20 cellular contexts compared by ENCODE assay signal in the genomic region with DNA sequence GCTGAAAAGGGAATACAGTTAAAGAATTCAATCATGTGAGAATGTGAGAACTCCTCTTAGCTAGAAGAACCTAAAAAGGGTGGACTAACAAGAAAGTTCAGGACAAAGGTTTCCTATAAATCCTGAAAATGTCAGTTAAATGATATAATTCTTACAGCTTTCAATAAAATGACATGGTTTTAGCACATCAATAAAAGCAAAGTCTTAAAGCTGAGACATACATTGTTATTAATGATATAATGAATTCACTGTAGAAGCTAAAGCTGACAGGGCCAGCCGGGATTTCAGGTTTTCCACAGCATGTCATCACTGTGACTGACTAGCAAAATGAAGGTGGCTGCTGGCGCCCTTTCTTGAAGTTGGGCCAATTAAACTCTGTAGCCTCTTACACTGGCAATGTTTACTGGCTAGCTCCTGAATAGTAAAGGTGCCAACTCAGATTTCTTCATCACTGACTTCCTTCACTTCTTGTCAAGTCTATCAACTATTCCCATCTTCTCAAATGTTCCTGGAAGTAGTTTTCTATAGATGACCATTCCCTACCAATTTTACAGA.
DNase-seq lines count a peak whose midpoint lies in the region; ATAC-seq and TF ChIP-seq lines count a peak whose summit lies in the region.
"Had no signal": no experiment of that assay in that cellular context is flagged by ENCODE, and none has a peak within 500 bp of the region (broad histone marks: within the 10 kb centered on the region; RNA-seq: fewer than 3 reads in every experiment).

No MANE protein-coding gene starts in this region.

- DNase-seq in DMS 273 (lab: John Stamatoyannopoulos, UW; ENCODE audit: unreplicated experiment) (peak; percentile 38), DMS 273 treated with DMSO at 0.1 percent for 48 hours (lab: John Stamatoyannopoulos, UW) (no peak), RWPE2 (ENCODE audit: low spot score) (no peak), right cardiac atrium (peak in 2 of 3 donors; percentile 49 to 58), renal cortical epithelial cell (ENCODE audit: low read depth) (peak; percentile 38), posterior cingulate gyrus (no peak), NCI-H187 treated with DMSO at 0.1 percent for 48 hours (lab: John Stamatoyannopoulos, UW) (no peak)
- DNase-seq: activated CD4-positive, alpha-beta T cell treated with anti-CD3 and anti-CD28 coated beads for 48 hours; activated naive CD8-positive, alpha-beta T cell treated with anti-CD3 and anti-CD28 coated beads, Interleukin-2, amount 10 ng/mL, durations not matched to agents 7 days and 5 days; activated T-cell treated with anti-CD3 and anti-CD28 coated beads, Interleukin-2, amount 50 U/mL, for 4 hours; caudate nucleus; effector memory CD8-positive, alpha-beta T cell; NCI-H1092; NCI-H226; stimulated activated CD4-positive, alpha-beta T cell treated with anti-CD3 and anti-CD28 coated beads, Interleukin-4, amount 100 ng/mL, for 4 hours; T1000 had no signal

- H3K4me3 ChIP-seq in RWPE2 (ENCODE audit: severe bottlenecking) = no peak overlapping the region
- H3K4me3 ChIP-seq in right cardiac atrium (ENCODE audit: low read length) = no peak overlapping the region
- H3K4me3 ChIP-seq: BLaER1, SK-N-MC had no signal

- 64% methylated on average over 2 of the region's 2 CpGs for WGBS in right cardiac atrium

- intact Hi-C loops in right cardiac atrium (cut with DNase I) (no loop called here), posterior cingulate gyrus (cut with DNase I) (no loop called here)

- no peaks in the 10 kb centered on the region for H3K36me3 ChIP-seq in RWPE2 (ENCODE audit: low read depth)
- H3K36me3 ChIP-seq: BLaER1 had no signal

- H3K9me3 ChIP-seq in RWPE2 (ENCODE audit: severe bottlenecking) (no peaks in the 10 kb centered on the region), right cardiac atrium (ENCODE audit: control insufficient read depth, low read length) (no peaks in the 10 kb centered on the region)
- H3K9me3 ChIP-seq: BLaER1 had no signal

- H3K4me1 ChIP-seq in RWPE2 (ENCODE audit: insufficient read depth, poor library complexity, severe bottlenecking) = peaks cover 10% of the 10 kb centered on the region
- no peaks in the 10 kb centered on the region for H3K4me1 ChIP-seq in right cardiac atrium (ENCODE audit: control insufficient read depth, insufficient read depth, low read length)
- H3K4me1 ChIP-seq: BLaER1 had no signal

- no peak for TF ChIP-seq CTCF in RWPE2 (IDR thresholded peaks at IDR 0.05; ENCODE audit: poor library complexity, severe bottlenecking)

- H3K27me3 ChIP-seq in RWPE2 (ENCODE audit: insufficient read depth, poor library complexity, severe bottlenecking) = no peaks in the 10 kb centered on the region
- H3K27me3 ChIP-seq in right cardiac atrium (ENCODE audit: control insufficient read depth, insufficient read depth) = no peaks in the 10 kb centered on the region
- H3K27me3 ChIP-seq: BLaER1 had no signal

- H3K27ac ChIP-seq in RWPE2 (ENCODE audit: poor library complexity, severe bottlenecking) (no peak overlapping the region), right cardiac atrium (ENCODE audit: low read length) (no peak overlapping the region)
- H3K27ac ChIP-seq: 22Rv1, BLaER1, SK-N-MC had no signal

- ATAC-seq in RWPE2 (ENCODE audit: low read depth) (0 out of 3 replicates have a peak, but pooled peaks have one; percentile 33), right cardiac atrium (peak; percentile 33 to 61), HG03521 (IDR thresholded peaks at IDR 0.05; ENCODE audit: unreplicated experiment) (no peak)
- ATAC-seq: activated T-cell treated with anti-CD3 and anti-CD28 coated beads, Interleukin-2, amount 50 U/mL, for 4 hours; effector memory CD8-positive, alpha-beta T cell had no signal

Comparison
In these comparisons a context has a peak if more than half of its experiments do, and no peak if none do; other contexts are left out.
1. DNase-seq: peak in DMS 273 (single experiment), right cardiac atrium (2 of 3) and renal cortical epithelial cell (single experiment); none in DMS 273 treated with DMSO at 0.1 percent for 48 hours (single experiment), RWPE2 (single experiment), posterior cingulate gyrus (0 of 10) and NCI-H187 treated with DMSO at 0.1 percent for 48 hours (single experiment).